Comparison of ENCODE assay signal across 8 cellular contexts in genomic region chr18:23585007-23585871, GRCh38. TPM values are rescaled to one million over a fixed set of nuclear protein-coding genes. Genes with fewer than 3 reads are reported as not detected.
DNase-seq lines count a peak whose midpoint lies in the region; ATAC-seq and TF ChIP-seq lines count a peak whose summit lies in the region.

No MANE protein-coding gene starts in this region.

- H3K9me2 ChIP-seq in PC-9 (ENCODE audit: insufficient read depth): no peaks in the 10 kb centered on the region

- no peaks in the 10 kb centered on the region for H4K20me1 ChIP-seq in PC-9 (ENCODE audit: insufficient read depth)

- CTCF ChIA-PET in PC-9 (lab: Charles Lee): no interaction called here

- no peak for TF ChIP-seq CTCF in cardiac muscle cell (IDR thresholded peaks at IDR 0.05; ENCODE audit: low read depth, low read length)
- TF ChIP-seq CTCF in PC-9 (conservative IDR thresholded peaks at IDR 0.05): no peak
- no peak for TF ChIP-seq CTCF in chondrocyte (IDR thresholded peaks at IDR 0.05)
- no peak for TF ChIP-seq CTCF in tibial nerve (IDR thresholded peaks at IDR 0.05)

- WGBS in tibial nerve, 2 donors: 29 to 33% methylated on average over 19 of the region's 19 CpGs

- POLR2A ChIA-PET in PC-9 (lab: Charles Lee; ENCODE audit: unreplicated experiment): interaction anchor here (0.6 to 0.7 kb wide), 3 partner anchors 34 to 237 kb away, joined by 3 to 5 read pairs (median 5); no protein-coding TSS in a partner anchor

- BruUV-seq in PC-9 (replicated peaks; lab: Mats Ljungman, UMichigan): TSS peak; percentile 91

- no peaks in the 10 kb centered on the region for H3K27me3 Mint-ChIP-seq in chondrocyte (ENCODE audit: low read depth)

- intact Hi-C loops in Right ventricle myocardium inferior (cut with DNase I) (loop anchor here (5.0 kb wide), 1 partner anchor 83 kb away; the partner anchor contains the start of gene RMC1), PC-9 (cut with micrococcal nuclease; ENCODE audit: unreplicated experiment) (loop anchor here (5.0 kb wide), 1 partner anchor 68 kb away; no protein-coding TSS in a partner anchor)

- peak overlapping the region; percentile 97 for H3K27ac ChIP-seq in cardiac muscle cell
- peak overlapping the region; percentile 97 for H3K27ac ChIP-seq in PC-9
- peak overlapping the region; percentile 97 to 100 (median 98) for H3K27ac ChIP-seq in tibial nerve

- TF ChIP-seq POLR2A in tibial nerve (IDR thresholded peaks at IDR 0.05): no peak

- H3K79me2 ChIP-seq in PC-9 (ENCODE audit: low read depth): peaks cover 46% of the 10 kb centered on the region

- peak; percentile 20 to 38 for DNase-seq in cardiac muscle cell (ENCODE audit: low read depth in 1 of 2, low spot score in 1 of 2)
- no peak for DNase-seq in Right ventricle myocardium inferior (ENCODE audit: missing footprints)
- peak; percentile 35 to 70 for DNase-seq in PC-9
- no peak for DNase-seq in chondrocyte (ENCODE audit: low spot score)
- peak; percentile 54 to 66 for DNase-seq in lung microvascular endothelial cell (ENCODE audit: low read depth in 2 of 2)
- no peak for DNase-seq in tibial nerve (ENCODE audit: low spot score in 2 of 2)

- TF ChIP-seq EP300 in tibial nerve (IDR thresholded peaks at IDR 0.05): peak in 1 of 2 donors; percentile 8

- H3K4me1 Mint-ChIP-seq in chondrocyte (ENCODE audit: low read depth): peaks cover 63% of the 10 kb centered on the region

- peak overlapping the region; percentile 77 for H3K4me2 ChIP-seq in PC-9

- peaks cover 17% of the 10 kb centered on the region for H3F3A ChIP-seq in PC-9 (ENCODE audit: insufficient read depth, low read depth)

- ATAC-seq in Right ventricle myocardium inferior (no peak), HG03342 (IDR thresholded peaks at IDR 0.05; ENCODE audit: unreplicated experiment) (no peak), HG02798 (IDR thresholded peaks at IDR 0.05; ENCODE audit: poor library complexity, unreplicated experiment) (no peak)

- H2AFZ ChIP-seq in PC-9: peak overlapping the region; percentile 71; the same call in 1 of the 2 replicates

- H3K4me3 ChIP-seq in cardiac muscle cell (peak overlapping the region; percentile 62), PC-9 (peak overlapping the region; percentile 82), tibial nerve (peak overlapping the region; percentile 59 to 93 (median 85))

- peaks cover 11% of the 10 kb centered on the region for H3K4me1 ChIP-seq in cardiac muscle cell (ENCODE audit: low read depth)
- peaks cover 19% of the 10 kb centered on the region for H3K4me1 ChIP-seq in PC-9 (replicated peaks; ENCODE audit: insufficient read depth)
- H3K4me1 ChIP-seq in tibial nerve: peaks cover 0 to 52% (median 23%) of the 10 kb centered on the region in 4 donors

- no peaks in the 10 kb centered on the region for H3K9me3 ChIP-seq in cardiac muscle cell (ENCODE audit: low read depth)
- no peaks in the 10 kb centered on the region for H3K9me3 ChIP-seq in PC-9 (ENCODE audit: insufficient read depth, low read depth)
- H3K9me3 ChIP-seq in tibial nerve: no peaks in the 10 kb centered on the region

- H3K36me3 Mint-ChIP-seq in chondrocyte (ENCODE audit: low read depth): no peaks in the 10 kb centered on the region

- H3K36me3 ChIP-seq in cardiac muscle cell (no peaks in the 10 kb centered on the region), PC-9 (ENCODE audit: low read depth) (no peaks in the 10 kb centered on the region), tibial nerve (no peaks in the 10 kb centered on the region)

- H3K27ac Mint-ChIP-seq in chondrocyte (ENCODE audit: unreplicated experiment): peak overlapping the region; percentile 99

- H3K4me3 Mint-ChIP-seq in chondrocyte (ENCODE audit: unreplicated experiment): peak overlapping the region; percentile 94

- H3K27me3 ChIP-seq in cardiac muscle cell (no peaks in the 10 kb centered on the region), PC-9 (ENCODE audit: insufficient read depth, low read depth) (no peaks in the 10 kb centered on the region), tibial nerve (no peaks in the 10 kb centered on the region)

- no peaks in the 10 kb centered on the region for H3K9me3 Mint-ChIP-seq in chondrocyte (ENCODE audit: low read depth)

RNA-seq across cellular contexts. Expression of gene NPC1, which starts 1.1 kb away (rescaled TPM):
- total RNA-seq in cardiac muscle cell: 22.4 and 25.9 TPM in 2 replicates
- 14.1 and 19.4 TPM in 2 replicates for polyA plus RNA-seq in cardiac muscle cell
- total RNA-seq in Right ventricle myocardium inferior: 10.9 TPM
- total RNA-seq in PC-9 (2021): 39.6 and 40.9 TPM in 2 replicates
- 31.4 to 48.2 TPM (median 45.5 TPM) in 3 replicates for total RNA-seq in chondrocyte
- 27.0 and 30.2 TPM in 2 replicates for total RNA-seq in lung microvascular endothelial cell
- 10 to 100 TPM; 62.8 to 96.4 (median 77.3) TPM for total RNA-seq in tibial nerve

Comparison
In these comparisons a context has a peak if more than half of its experiments do, and no peak if none do; other contexts are left out.
1. DNase-seq: peak in cardiac muscle cell (2 of 2), PC-9 (2 of 2) and lung microvascular endothelial cell (2 of 2); none in Right ventricle myocardium inferior (single experiment), chondrocyte (single experiment) and tibial nerve (0 of 2).
2. Peak in every context shown above with its lines, with median percentiles within 50 percentile points of each other: H3K27ac ChIP-seq and H3K4me3 ChIP-seq.